Comparison of ENCODE assay signal across 9 cellular contexts in the genomic region with DNA sequence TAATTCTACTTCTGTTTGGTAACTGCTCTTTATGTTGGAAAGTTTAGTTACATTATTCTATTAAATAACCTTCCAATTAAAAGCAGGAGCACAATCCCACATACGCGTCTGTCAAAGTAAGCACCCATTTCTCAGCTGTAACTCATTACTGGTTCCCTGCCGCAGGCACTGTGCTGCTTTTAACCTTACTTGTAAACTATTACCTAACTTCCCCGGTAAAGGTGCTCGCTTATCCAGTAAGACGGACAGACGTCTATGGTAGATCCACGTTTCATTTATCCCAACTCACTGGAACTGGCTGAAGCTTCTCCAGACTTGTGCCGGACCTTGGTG. TPM values are rescaled to one million over a fixed set of nuclear protein-coding genes. Genes with fewer than 3 reads are reported as not detected.
A peak's percentile ranks its signal among the peaks of the same experiment; 100 is the strongest.
DNase-seq lines count a peak whose midpoint lies in the region; ATAC-seq, FAIRE-seq and TF ChIP-seq lines count a peak whose summit lies in the region.
"Had no signal": no experiment of that assay in that cellular context is flagged by ENCODE, and none has a peak within 500 bp of the region (broad histone marks: within the 10 kb centered on the region; RNA-seq: fewer than 3 reads in every experiment).

No MANE protein-coding gene starts in this region.

- 1% methylated on average over 9 of the region's 9 CpGs for WGBS in thymus

- peaks cover 8% of the 10 kb centered on the region for H3K36me3 Mint-ChIP-seq in activated T-cell treated with anti-CD3 and anti-CD28 coated beads, Interleukin-2, amount 50 U/mL, for 24 hours (ENCODE audit: low read depth)
- peaks cover 3% of the 10 kb centered on the region for H3K36me3 Mint-ChIP-seq in activated T-helper 2 cell treated with anti-CD3 and anti-CD28 coated beads, Interferon-gamma antibody, Interleukin-2, Interleukin-4, amounts not matched to agents 10 μg/mL and 5 μg/mL and 100 μg/mL, durations not matched to agents 14 hours and 24 hours and 36 hours (ENCODE audit: low read depth)

- H3K9me3 ChIP-seq in kidney (ENCODE audit: control insufficient read depth in 1 of 2, low read length in 2 of 2) (no peaks in the 10 kb centered on the region), thymus (ENCODE audit: control insufficient read depth) (no peaks in the 10 kb centered on the region)

- peak overlapping the region in 1 of 2 donors; percentile 28 for H3K27ac ChIP-seq in kidney (ENCODE audit: low read depth in 2 of 2, low read length in 2 of 2)
- H3K27ac ChIP-seq in thymus (ENCODE audit: low read depth): peak overlapping the region; percentile 86

- H3K4me3 ChIP-seq in kidney (ENCODE audit: low read length in 2 of 2) (peak overlapping the region; percentile 79 to 87), thymus (ENCODE audit: low read length) (peak overlapping the region; percentile 81)

- FAIRE-seq in kidney (lab: Jason Lieb, UNC): no peak
- no peak for FAIRE-seq in D721Med (lab: Jason Lieb, UNC)
- FAIRE-seq: G401.6 had no signal

- H3K27ac Mint-ChIP-seq in activated T-cell treated with anti-CD3 and anti-CD28 coated beads, Interleukin-2, amount 50 U/mL, for 24 hours: peak overlapping the region; percentile 82
- H3K27ac Mint-ChIP-seq in activated T-helper 2 cell treated with anti-CD3 and anti-CD28 coated beads, Interferon-gamma antibody, Interleukin-2, Interleukin-4, amounts not matched to agents 10 μg/mL and 5 μg/mL and 100 μg/mL, durations not matched to agents 14 hours and 24 hours and 36 hours: no peak overlapping the region

- H3K4me1 ChIP-seq in kidney (ENCODE audit: control insufficient read depth in 1 of 2, insufficient read depth in 1 of 2, low read depth in 1 of 2, low read length in 2 of 2): peaks cover 2 to 6% of the 10 kb centered on the region in 2 donors
- H3K4me1 ChIP-seq in thymus (ENCODE audit: control insufficient read depth, insufficient read depth, low read length): peaks cover 3% of the 10 kb centered on the region

- intact Hi-C loops in activated T-helper 2 cell treated with anti-CD3 and anti-CD28 coated beads, Interferon-gamma antibody, Interleukin-2, Interleukin-4, amounts not matched to agents 10 μg/mL and 5 μg/mL and 100 μg/mL, durations not matched to agents 14 hours and 24 hours and 36 hours (cut with micrococcal nuclease): loop anchor here (2.0 to 5.0 kb wide), 3 partner anchors 38 to 118 kb away; no protein-coding TSS in a partner anchor
- intact Hi-C loops in kidney (cut with DNase I): no loop called here

- peak; percentile 11 for ATAC-seq in HG03095 (IDR thresholded peaks at IDR 0.05; ENCODE audit: unreplicated experiment)

- H3K27me3 Mint-ChIP-seq in activated T-cell treated with anti-CD3 and anti-CD28 coated beads, Interleukin-2, amount 50 U/mL, for 24 hours: no peaks in the 10 kb centered on the region
- H3K27me3 Mint-ChIP-seq in activated T-helper 2 cell treated with anti-CD3 and anti-CD28 coated beads, Interferon-gamma antibody, Interleukin-2, Interleukin-4, amounts not matched to agents 10 μg/mL and 5 μg/mL and 100 μg/mL, durations not matched to agents 14 hours and 24 hours and 36 hours (ENCODE audit: low read depth): peaks cover 12% of the 10 kb centered on the region

- peaks cover 42% of the 10 kb centered on the region for H3K4me1 Mint-ChIP-seq in activated T-cell treated with anti-CD3 and anti-CD28 coated beads, Interleukin-2, amount 50 U/mL, for 24 hours (ENCODE audit: low read depth)
- H3K4me1 Mint-ChIP-seq in activated T-helper 2 cell treated with anti-CD3 and anti-CD28 coated beads, Interferon-gamma antibody, Interleukin-2, Interleukin-4, amounts not matched to agents 10 μg/mL and 5 μg/mL and 100 μg/mL, durations not matched to agents 14 hours and 24 hours and 36 hours (ENCODE audit: low read depth): peaks cover 17% of the 10 kb centered on the region

- H3K9me3 Mint-ChIP-seq in activated T-cell treated with anti-CD3 and anti-CD28 coated beads, Interleukin-2, amount 50 U/mL, for 24 hours: no peaks in the 10 kb centered on the region
- H3K9me3 Mint-ChIP-seq in activated T-helper 2 cell treated with anti-CD3 and anti-CD28 coated beads, Interferon-gamma antibody, Interleukin-2, Interleukin-4, amounts not matched to agents 10 μg/mL and 5 μg/mL and 100 μg/mL, durations not matched to agents 14 hours and 24 hours and 36 hours: no peaks in the 10 kb centered on the region

- H3K9ac ChIP-seq in kidney (ENCODE audit: low read length in 2 of 2): peak overlapping the region; percentile 64 to 68

- TF ChIP-seq CTCF in kidney (IDR thresholded peaks at IDR 0.05; ENCODE audit: borderline replicate concordance, extremely low read depth, insufficient read depth) (no peak), D721Med (IDR thresholded peaks at IDR 0.05; ENCODE audit: insufficient read depth, missing control alignments) (no peak)

- peak overlapping the region; percentile 96 for H3K4me3 Mint-ChIP-seq in activated T-cell treated with anti-CD3 and anti-CD28 coated beads, Interleukin-2, amount 50 U/mL, for 24 hours
- H3K4me3 Mint-ChIP-seq in activated T-helper 2 cell treated with anti-CD3 and anti-CD28 coated beads, Interferon-gamma antibody, Interleukin-2, Interleukin-4, amounts not matched to agents 10 μg/mL and 5 μg/mL and 100 μg/mL, durations not matched to agents 14 hours and 24 hours and 36 hours (ENCODE audit: low read depth): peak overlapping the region; percentile 90

- no peak for DNase-seq in activated T-cell treated with anti-CD3 and anti-CD28 coated beads, Interleukin-2, amount 50 U/mL, for 24 hours
- no peak for DNase-seq in activated T-cell treated with anti-CD3 and anti-CD28 coated beads for 4 hours
- no peak for DNase-seq in activated T-helper 2 cell treated with anti-CD3 and anti-CD28 coated beads, Interferon-gamma antibody, Interleukin-2, Interleukin-4, amounts not matched to agents 10 μg/mL and 5 μg/mL and 100 μg/mL, durations not matched to agents 14 hours and 24 hours and 36 hours (ENCODE audit: low spot score)
- DNase-seq in kidney: no peak
- DNase-seq in D721Med (ENCODE audit: insufficient read length, low spot score): no peak
- no peak for DNase-seq in NCI-H146 (lab: John Stamatoyannopoulos, UW)

- no peaks in the 10 kb centered on the region for H3K27me3 ChIP-seq in thymus (ENCODE audit: control insufficient read depth, insufficient read depth)

- H3K36me3 ChIP-seq in kidney (ENCODE audit: control insufficient read depth in 1 of 2, insufficient read depth in 2 of 2, low read length in 2 of 2): no peaks in the 10 kb centered on the region
- no peaks in the 10 kb centered on the region for H3K36me3 ChIP-seq in thymus (ENCODE audit: control insufficient read depth, insufficient read depth)

RNA-seq across cellular contexts. Expression of gene ENPP4, which starts 0.5 kb away (rescaled TPM):
- total RNA-seq in activated T-helper 2 cell treated with anti-CD3 and anti-CD28 coated beads, Interferon-gamma antibody, Interleukin-2, Interleukin-4, amounts not matched to agents 10 μg/mL and 5 μg/mL and 100 μg/mL, durations not matched to agents 14 hours and 24 hours and 36 hours: 5.4 TPM in 2 replicates
- total RNA-seq in kidney: 28.8 TPM
- polyA plus RNA-seq in kidney (ENCODE audit: insufficient read depth, low read depth, low replicate concordance) (11.5 TPM), thymus (18.1 TPM)

RNA-seq across cellular contexts. Expression of gene ENPP5, which starts 41.5 kb away (rescaled TPM):
- total RNA-seq in activated T-helper 2 cell treated with anti-CD3 and anti-CD28 coated beads, Interferon-gamma antibody, Interleukin-2, Interleukin-4, amounts not matched to agents 10 μg/mL and 5 μg/mL and 100 μg/mL, durations not matched to agents 14 hours and 24 hours and 36 hours: not detected in 2 replicates
- total RNA-seq in kidney: 21.5 TPM
- 22.9 TPM for polyA plus RNA-seq in kidney (ENCODE audit: insufficient read depth, low read depth, low replicate concordance)
- polyA plus RNA-seq in thymus: 21.2 TPM

Comparison
In these comparisons a context has a peak if more than half of its experiments do, and no peak if none do; other contexts are left out.
1. RNA of gene ENPP5, which starts 41.5 kb away (total RNA-seq): 21.5 TPM in kidney (single experiment); not detected in activated T-helper 2 cell treated with anti-CD3 and anti-CD28 coated beads, Interferon-gamma antibody, Interleukin-2, Interleukin-4, amounts not matched to agents 10 μg/mL and 5 μg/mL and 100 μg/mL, durations not matched to agents 14 hours and 24 hours and 36 hours; every median in the first group is over 10 times any median in the second.